In the genomic region with DNA sequence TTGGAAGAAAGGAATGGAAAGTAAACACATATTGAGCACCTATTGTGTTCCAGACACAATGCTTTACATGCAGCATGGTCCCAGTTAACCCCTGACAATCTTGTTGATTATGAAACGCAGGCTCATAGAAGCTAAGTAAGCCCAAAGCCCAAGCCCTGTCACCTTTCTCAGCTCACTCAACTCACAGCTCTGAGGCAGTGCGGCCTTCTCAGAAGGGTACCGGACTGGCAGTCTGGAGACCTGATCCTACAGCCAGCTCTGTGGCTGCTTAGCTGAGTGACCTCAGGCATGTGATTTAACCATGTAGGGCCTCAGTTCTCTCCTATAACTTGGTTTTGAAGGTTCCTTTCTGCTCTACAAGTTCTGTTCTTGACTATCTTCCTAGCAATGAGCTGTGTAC, we compare ENCODE assay signal across 8 cellular contexts. TPM values are rescaled to one million over a fixed set of nuclear protein-coding genes. Genes with fewer than 3 reads are reported as not detected.
A peak's percentile ranks its signal among the peaks of the same experiment; 100 is the strongest.
DNase-seq lines count a peak whose midpoint lies in the region; ATAC-seq and TF ChIP-seq lines count a peak whose summit lies in the region.

No MANE protein-coding gene starts in this region.

- H3K36me3 ChIP-seq in mesenchymal stem cell (ENCODE audit: control insufficient read depth in 1 of 2, insufficient read depth in 2 of 2, low read depth in 1 of 2, low read length in 2 of 2), result peaks cover 0 to 13% of the 10 kb centered on the region in 2 experiments

- no peak overlapping the region for H2BK5ac ChIP-seq in mesenchymal stem cell (ENCODE audit: low read depth, low read length, poor library complexity, severe bottlenecking)

- WGBS in mesenchymal stem cell, result 92% methylated on average over 3 of the region's 3 CpGs

- H3K23ac ChIP-seq in mesenchymal stem cell (ENCODE audit: low read length in 2 of 2), result no peak overlapping the region

- peak overlapping the region; percentile 74 for H2AFZ ChIP-seq in mesenchymal stem cell (ENCODE audit: low read depth, low read length)

- CTCF ChIA-PET in activated naive CD4-positive, alpha-beta T cell treated with anti-CD3 and anti-CD28 coated beads, Interleukin-2, amount 10 ng/mL, durations not matched to agents 7 days and 5 days (lab: Charles Lee), result interaction anchor here (1.5 to 22.4 kb wide), 5 partner anchors 9 to 509 kb away, joined by 4 to 717 read pairs (median 9); partner anchors contain the start of gene NPL

- H3K4me1 ChIP-seq in mesenchymal stem cell (ENCODE audit: control insufficient read depth, insufficient read depth, low read depth, low read length), result no peaks in the 10 kb centered on the region

- H3K79me1 ChIP-seq in mesenchymal stem cell (replicated peaks; ENCODE audit: low read length, poor library complexity, severe bottlenecking), result no peaks in the 10 kb centered on the region

- no peak overlapping the region for H2AK5ac ChIP-seq in mesenchymal stem cell (ENCODE audit: low read length, severe bottlenecking)

- no peak overlapping the region for H2BK120ac ChIP-seq in mesenchymal stem cell (ENCODE audit: low read depth, low read length)

- H3K14ac ChIP-seq in mesenchymal stem cell (ENCODE audit: low read length in 2 of 2), result no peak overlapping the region

- no peak overlapping the region for H3K27ac ChIP-seq in mesenchymal stem cell (ENCODE audit: low read length, poor library complexity, severe bottlenecking)

- H3K4me3 Mint-ChIP-seq in activated naive CD4-positive, alpha-beta T cell treated with anti-CD3 and anti-CD28 coated beads, Interleukin-2, amount 10 ng/mL, durations not matched to agents 7 days and 5 days, result peak overlapping the region; percentile 98
- H3K4me3 Mint-ChIP-seq in activated naive CD8-positive, alpha-beta T cell treated with anti-CD3 and anti-CD28 coated beads for 36 hours, result peak overlapping the region; percentile 99
- H3K4me3 Mint-ChIP-seq in type B pancreatic cell, result peak overlapping the region; percentile 97

- peaks cover 1% of the 10 kb centered on the region for H3K9me3 Mint-ChIP-seq in activated naive CD4-positive, alpha-beta T cell treated with anti-CD3 and anti-CD28 coated beads, Interleukin-2, amount 10 ng/mL, durations not matched to agents 7 days and 5 days
- H3K9me3 Mint-ChIP-seq in activated naive CD8-positive, alpha-beta T cell treated with anti-CD3 and anti-CD28 coated beads for 36 hours, result peaks cover 1% of the 10 kb centered on the region
- no peaks in the 10 kb centered on the region for H3K9me3 Mint-ChIP-seq in type B pancreatic cell

- peaks cover 0 to 7% of the 10 kb centered on the region in 2 experiments for H3K27me3 ChIP-seq in mesenchymal stem cell (ENCODE audit: control insufficient read depth in 1 of 2, insufficient read depth in 1 of 2, low read length in 2 of 2)

- H3K27ac Mint-ChIP-seq in activated naive CD4-positive, alpha-beta T cell treated with anti-CD3 and anti-CD28 coated beads, Interleukin-2, amount 10 ng/mL, durations not matched to agents 7 days and 5 days, result peak overlapping the region; percentile 99
- peak overlapping the region; percentile 98 for H3K27ac Mint-ChIP-seq in activated naive CD8-positive, alpha-beta T cell treated with anti-CD3 and anti-CD28 coated beads for 36 hours
- H3K27ac Mint-ChIP-seq in type B pancreatic cell, result peak overlapping the region; percentile 100

- H2BK15ac ChIP-seq in mesenchymal stem cell (ENCODE audit: low read depth, poor library complexity, severe bottlenecking), result no peak overlapping the region

- H4K8ac ChIP-seq in mesenchymal stem cell (ENCODE audit: low read length), result peak overlapping the region; percentile 98

- no peak for DNase-seq in activated naive CD4-positive, alpha-beta T cell treated with anti-CD3 and anti-CD28 coated beads, Interleukin-2, amount 10 ng/mL, durations not matched to agents 7 days and 5 days
- no peak for DNase-seq in activated naive CD4-positive, alpha-beta T cell (lab: John Stamatoyannopoulos, UW)
- no peak for DNase-seq in activated naive CD8-positive, alpha-beta T cell treated with anti-CD3 and anti-CD28 coated beads for 36 hours
- DNase-seq in mesenchymal stem cell (no peak), type B pancreatic cell (ENCODE audit: extremely low spot score, unreplicated experiment) (no peak), hypothalamus (lab: John Stamatoyannopoulos, UW) (no peak), SKM-1 (lab: John Stamatoyannopoulos, UW; ENCODE audit: unreplicated experiment) (no peak)

- H3K36me3 Mint-ChIP-seq in activated naive CD4-positive, alpha-beta T cell treated with anti-CD3 and anti-CD28 coated beads, Interleukin-2, amount 10 ng/mL, durations not matched to agents 7 days and 5 days, result peaks cover 8% of the 10 kb centered on the region
- H3K36me3 Mint-ChIP-seq in activated naive CD8-positive, alpha-beta T cell treated with anti-CD3 and anti-CD28 coated beads for 36 hours, result peaks cover 20% of the 10 kb centered on the region
- H3K36me3 Mint-ChIP-seq in type B pancreatic cell, result no peaks in the 10 kb centered on the region

- no peak overlapping the region for H4K91ac ChIP-seq in mesenchymal stem cell (ENCODE audit: low read length)

- no peak overlapping the region for H2BK12ac ChIP-seq in mesenchymal stem cell (ENCODE audit: low read length in 2 of 2)

- peak overlapping the region in 1 of 2 experiments; percentile 82 for H3K4me3 ChIP-seq in mesenchymal stem cell (ENCODE audit: insufficient read depth in 1 of 2, low read depth in 1 of 2, low read length in 2 of 2)

- H3K27me3 Mint-ChIP-seq in activated naive CD4-positive, alpha-beta T cell treated with anti-CD3 and anti-CD28 coated beads, Interleukin-2, amount 10 ng/mL, durations not matched to agents 7 days and 5 days, result peaks cover 21% of the 10 kb centered on the region
- no peaks in the 10 kb centered on the region for H3K27me3 Mint-ChIP-seq in activated naive CD8-positive, alpha-beta T cell treated with anti-CD3 and anti-CD28 coated beads for 36 hours
- H3K27me3 Mint-ChIP-seq in type B pancreatic cell, result no peaks in the 10 kb centered on the region

- TF ChIP-seq CTCF in type B pancreatic cell (conservative IDR thresholded peaks at IDR 0.05), result no peak

- H3K4me2 ChIP-seq in mesenchymal stem cell (ENCODE audit: low read length, poor library complexity, severe bottlenecking), result no peak overlapping the region

- peaks cover 33% of the 10 kb centered on the region for H3K4me1 Mint-ChIP-seq in activated naive CD4-positive, alpha-beta T cell treated with anti-CD3 and anti-CD28 coated beads, Interleukin-2, amount 10 ng/mL, durations not matched to agents 7 days and 5 days
- H3K4me1 Mint-ChIP-seq in activated naive CD8-positive, alpha-beta T cell treated with anti-CD3 and anti-CD28 coated beads for 36 hours, result peaks cover 32% of the 10 kb centered on the region
- peaks cover 22% of the 10 kb centered on the region for H3K4me1 Mint-ChIP-seq in type B pancreatic cell (ENCODE audit: unreplicated experiment)

- H3K4ac ChIP-seq in mesenchymal stem cell (ENCODE audit: low read depth in 1 of 2, low read length in 2 of 2), result no peak overlapping the region

- peak overlapping the region; percentile 91 for H3K9ac ChIP-seq in mesenchymal stem cell (ENCODE audit: low read length)

- H3K9me3 ChIP-seq in mesenchymal stem cell (ENCODE audit: control insufficient read depth, low read length), result no peaks in the 10 kb centered on the region

- no peak for ATAC-seq in GM19467 (IDR thresholded peaks at IDR 0.05; ENCODE audit: unreplicated experiment)

- H3K18ac ChIP-seq in mesenchymal stem cell (ENCODE audit: low read depth in 1 of 2, low read length in 2 of 2), result no peak overlapping the region

RNA-seq across cellular contexts. Expression of gene RNASEL, which starts 0.5 kb away (rescaled TPM):
- total RNA-seq in activated naive CD8-positive, alpha-beta T cell treated with anti-CD3 and anti-CD28 coated beads for 36 hours, result 1 to 10 TPM; 4.1 to 4.3 TPM
- polyA plus RNA-seq in mesenchymal stem cell (2013, experiment 1 of 2), result 3.1 TPM
- 3.3 TPM for polyA plus RNA-seq in mesenchymal stem cell (2013, experiment 2 of 2)
- 4.2 and 5.0 TPM in 2 replicates for total RNA-seq in type B pancreatic cell (ENCODE audit: low replicate concordance)

RNA-seq across cellular contexts. Expression of gene RGS16, which starts 14.7 kb away (rescaled TPM):
- 10 to 100 TPM; 68.1 to 70.7 TPM for total RNA-seq in activated naive CD8-positive, alpha-beta T cell treated with anti-CD3 and anti-CD28 coated beads for 36 hours
- 1.0 TPM for polyA plus RNA-seq in mesenchymal stem cell (2013, experiment 1 of 2)
- polyA plus RNA-seq in mesenchymal stem cell (2013, experiment 2 of 2), result 0.97 TPM
- total RNA-seq in type B pancreatic cell (ENCODE audit: low replicate concordance), result 9.7 and 14.6 TPM in 2 replicates
